13 cellular contexts compared by ENCODE assay signal in genomic region chr2:237868631-237869356, GRCh38. TPM values are rescaled to one million over a fixed set of nuclear protein-coding genes. Genes with fewer than 3 reads are reported as not detected.
DNase-seq lines count a peak whose midpoint lies in the region; ATAC-seq and TF ChIP-seq lines count a peak whose summit lies in the region.
"Had no signal": no experiment of that assay in that cellular context is flagged by ENCODE, and none has a peak within 500 bp of the region (broad histone marks: within the 10 kb centered on the region; RNA-seq: fewer than 3 reads in every experiment).

No MANE protein-coding gene starts in this region.

- H3K4me1 ChIP-seq in right atrium auricular region = peaks cover 0 to 47% of the 10 kb centered on the region in 2 donors
- peaks cover 22 to 86% of the 10 kb centered on the region in 2 donors for H3K4me1 ChIP-seq in ascending aorta
- H3K4me1 ChIP-seq in uterus = peaks cover 32% of the 10 kb centered on the region in 2 donors
- peaks cover 0 to 18% (median 1%) of the 10 kb centered on the region in 6 donors for H3K4me1 ChIP-seq in spleen
- peaks cover 0 to 61% (median 23%) of the 10 kb centered on the region in 12 donors for H3K4me1 ChIP-seq in heart left ventricle

- ATAC-seq in Right ventricle myocardium inferior (no peak), heart left ventricle (no peak)
- ATAC-seq: left lobe of liver had no signal

- H3K27ac ChIP-seq in right atrium auricular region = no peak overlapping the region
- H3K27ac ChIP-seq in ascending aorta = peak overlapping the region; percentile 97 to 98
- peak overlapping the region; percentile 98 to 100 for H3K27ac ChIP-seq in uterus
- H3K27ac ChIP-seq in spleen = no peak overlapping the region
- peak overlapping the region in 1 of 12 donors; percentile 97 for H3K27ac ChIP-seq in heart left ventricle

- TF ChIP-seq POLR2A in uterus (IDR thresholded peaks at IDR 0.05) (no peak), spleen (IDR thresholded peaks at IDR 0.05) (no peak), heart left ventricle (IDR thresholded peaks at IDR 0.05) (no peak)

- intact Hi-C loops in Right ventricle myocardium inferior (cut with DNase I) (no loop called here), ascending aorta (cut with DNase I) (loop anchor here (1.0 kb wide), 1 partner anchor 18 kb away; no protein-coding TSS in a partner anchor), uterus (cut with DNase I; ENCODE audit: low total_unique reads) (no loop called here), spleen (cut with DNase I; ENCODE audit: low total_unique reads) (no loop called here), heart left ventricle (cut with DNase I) (loop anchor here in 1 of 10 donors (5.0 kb wide), 1 partner anchor 414 kb away; no protein-coding TSS in a partner anchor)

- H3K36me3 ChIP-seq in right atrium auricular region = no peaks in the 10 kb centered on the region
- H3K36me3 ChIP-seq in ascending aorta = peaks cover 0 to 9% of the 10 kb centered on the region in 2 donors
- no peaks in the 10 kb centered on the region for H3K36me3 ChIP-seq in uterus
- H3K36me3 ChIP-seq in spleen = no peaks in the 10 kb centered on the region
- no peaks in the 10 kb centered on the region for H3K36me3 ChIP-seq in heart left ventricle

- TF ChIP-seq CTCF in right atrium auricular region (IDR thresholded peaks at IDR 0.05) = no peak
- TF ChIP-seq CTCF in ascending aorta (IDR thresholded peaks at IDR 0.05) = no peak
- no peak for TF ChIP-seq CTCF in uterus (IDR thresholded peaks at IDR 0.05)
- TF ChIP-seq CTCF in spleen (IDR thresholded peaks at IDR 0.05 in 8 of 11, conservative IDR thresholded peaks at IDR 0.05 in 3 of 11) = no peak
- TF ChIP-seq CTCF in heart left ventricle (IDR thresholded peaks at IDR 0.05) = no peak

- H3K9me3 ChIP-seq in right atrium auricular region (no peaks in the 10 kb centered on the region), ascending aorta (no peaks in the 10 kb centered on the region), uterus (no peaks in the 10 kb centered on the region), spleen (no peaks in the 10 kb centered on the region), heart left ventricle (no peaks in the 10 kb centered on the region)

- DNase-seq in right atrium auricular region (ENCODE audit: low spot score) (peak; percentile 52), Right ventricle myocardium inferior (ENCODE audit: missing footprints) (no peak), ascending aorta (ENCODE audit: low spot score in 2 of 2) (peak in 1 of 2 donors; percentile 68), medulla oblongata (ENCODE audit: extremely low spot score) (peak; percentile 53), uterus (peak; percentile 54 to 65), NCI-H226 (no peak), spleen (no peak), heart left ventricle (no peak)
- DNase-seq: cortex of kidney; NCI-H1436; NCI-H82; stimulated activated CD4-positive, alpha-beta T cell treated with anti-CD3 and anti-CD28 coated beads, Interleukin-15, amount 100 ng/mL, for 24 hours had no signal

- 44 to 49% (median 49%) methylated on average over 23 of the region's 23 CpGs for WGBS in spleen, 5 donors
- WGBS in heart left ventricle, 4 donors = 71 to 76% (median 74%) methylated on average over 23 of the region's 23 CpGs

- no peak overlapping the region for H3K4me3 ChIP-seq in right atrium auricular region
- H3K4me3 ChIP-seq in ascending aorta = no peak overlapping the region
- peak overlapping the region in 1 of 2 donors; percentile 15 for H3K4me3 ChIP-seq in uterus
- no peak overlapping the region for H3K4me3 ChIP-seq in spleen
- no peak overlapping the region for H3K4me3 ChIP-seq in heart left ventricle

- H3K27me3 ChIP-seq in right atrium auricular region (no peaks in the 10 kb centered on the region), ascending aorta (no peaks in the 10 kb centered on the region), uterus (no peaks in the 10 kb centered on the region), spleen (replicated peaks in 1 of 7) (peaks cover 0 to 53% (median 0%) of the 10 kb centered on the region in 7 donors), heart left ventricle (peaks cover 0 to 6% (median 0%) of the 10 kb centered on the region in 9 donors)

RNA-seq across cellular contexts. Expression of gene RAMP1, which starts 9.4 kb away (rescaled TPM):
- total RNA-seq in right atrium auricular region = 100 to 1,000 TPM; 239 to 275 TPM
- 139 TPM for total RNA-seq in Right ventricle myocardium inferior
- total RNA-seq in ascending aorta = 191 TPM
- total RNA-seq in uterus = 100 to 1,000 TPM in 3 of 4 donors, 10 to 100 TPM in 1; 44.1 to 591 (median 424) TPM
- 10 to 100 TPM in 2 of 7 donors, 1 to 10 TPM in 5; 4.5 to 11.0 (median 8.2) TPM for total RNA-seq in spleen
- polyA plus RNA-seq in spleen = 10 to 100 TPM; 19.6 to 44.5 (median 24.5) TPM
- total RNA-seq in heart left ventricle = 100 to 1,000 TPM in 7 of 9 donors, 10 to 100 TPM in 2; 36.5 to 490 (median 201) TPM
- polyA plus RNA-seq in heart left ventricle = 1,000 to 10,000 TPM in 1 of 2 donors, 100 to 1,000 TPM in 1; 164 to 1,114 TPM

Comparison
In these comparisons a context has a peak if more than half of its experiments do, and no peak if none do; other contexts are left out.
1. DNase-seq: peak in right atrium auricular region (single experiment), medulla oblongata (single experiment) and uterus (2 of 2); none in Right ventricle myocardium inferior (single experiment), NCI-H226 (single experiment), spleen (single experiment) and heart left ventricle (0 of 5).
2. H3K27ac ChIP-seq: peak in ascending aorta (2 of 2) and uterus (2 of 2); none in right atrium auricular region (0 of 2) and spleen (0 of 8).